ENCODE assay signal across 19 cellular contexts in genomic region chr19:32131037-32131436, GRCh38.
"Had no signal": no experiment of that assay in that cellular context is flagged by ENCODE, and none has a peak within 500 bp of the region (broad histone marks: within the 10 kb centered on the region; RNA-seq: fewer than 3 reads in every experiment).

No MANE protein-coding gene starts in this region.

- ATAC-seq: gastrocnemius medialis, heart right ventricle, left cardiac atrium, left lung, left ventricle myocardium superior, lower lobe of right lung had no signal

- H3K4me3 ChIP-seq: coronary artery, dorsolateral prefrontal cortex, esophagus squamous epithelium, gastrocnemius medialis, heart right ventricle, left lung, lower lobe of right lung had no signal

- H3K27me3 ChIP-seq: esophagus squamous epithelium, gastrocnemius medialis, left lung had no signal

- DNase-seq: dermis blood vessel endothelial cell; dorsolateral prefrontal cortex; effector CD4-positive, alpha-beta T cell; effector memory CD4-positive, alpha-beta T cell; esophagus squamous epithelium; foreskin fibroblast; foreskin melanocyte; gastrocnemius medialis; glutamatergic neuron; head of caudate nucleus; heart right ventricle; hippocampal formation; left cardiac atrium; left lung; left ventricle myocardium superior; lower lobe of right lung; mesendoderm; midbrain had no signal

- H3K36me3 ChIP-seq: esophagus squamous epithelium, gastrocnemius medialis, heart right ventricle, left lung, lower lobe of right lung had no signal

- H3K27ac ChIP-seq: coronary artery, dorsolateral prefrontal cortex, esophagus squamous epithelium, gastrocnemius medialis, heart right ventricle, left lung, lower lobe of right lung had no signal

- H3K4me1 ChIP-seq: esophagus squamous epithelium, gastrocnemius medialis, heart right ventricle, left lung, lower lobe of right lung had no signal

- H3K9me3 ChIP-seq: esophagus squamous epithelium, gastrocnemius medialis, heart right ventricle, left lung, lower lobe of right lung had no signal
